In genomic region chr2:12895017-12895416, GRCh38 we compare ENCODE assay signal across 16 cellular contexts.
"Had no signal": no experiment of that assay in that cellular context is flagged by ENCODE, and none has a peak within 500 bp of the region (broad histone marks: within the 10 kb centered on the region; RNA-seq: fewer than 3 reads in every experiment).

No MANE protein-coding gene starts in this region.

- H3K36me3 ChIP-seq: esophagus squamous epithelium, gastroesophageal sphincter, pancreas, tibial artery, upper lobe of right lung, vagina had no signal

- H3K9me3 ChIP-seq: pancreas, upper lobe of right lung, vagina had no signal

- H3K27ac ChIP-seq: gastroesophageal sphincter, pancreas, upper lobe of right lung, vagina had no signal

- H3K4me1 ChIP-seq: pancreas had no signal

- H3K4me2 ChIP-seq: smooth muscle cell had no signal

- H3K27me3 ChIP-seq: esophagus squamous epithelium, gastroesophageal sphincter, pancreas, tibial artery, upper lobe of right lung, vagina had no signal

- DNase-seq: dermis blood vessel endothelial cell; esophagus squamous epithelium; foreskin fibroblast; glutamatergic neuron; islet precursor cell; mammary epithelial cell; occipital lobe; pancreas; right cardiac atrium; stimulated activated CD4-positive, alpha-beta T cell treated with anti-CD3 and anti-CD28 coated beads, Interleukin-2, amount 100 ng/mL, for 48 hours; stimulated activated naive CD8-positive, alpha-beta T cell treated with anti-CD3 and anti-CD28 coated beads, Interleukin-15, Interleukin-2, amounts not matched to agents 100 U/mL and 50 U/mL, for 24 hours; tibial artery; upper lobe of right lung had no signal

- H3K4me3 ChIP-seq: esophagus squamous epithelium, gastroesophageal sphincter, pancreas, smooth muscle cell, tibial artery, upper lobe of right lung, vagina had no signal
